In genomic region chr6:116087437-116088027, GRCh38 we compare ENCODE assay signal across 8 cellular contexts. TPM values are rescaled to one million over a fixed set of nuclear protein-coding genes. Genes with fewer than 3 reads are reported as not detected.
DNase-seq lines count a peak whose midpoint lies in the region; ATAC-seq and TF ChIP-seq lines count a peak whose summit lies in the region.

No MANE protein-coding gene starts in this region.

- peak; percentile 6 for TF ChIP-seq CTCF in epithelial cell of proximal tubule (conservative IDR thresholded peaks at IDR 0.05; ENCODE audit: low read depth, low read length)
- TF ChIP-seq CTCF in right atrium auricular region (IDR thresholded peaks at IDR 0.05), result no peak

- DNase-seq in GM04504 (ENCODE audit: low read depth) (peak; percentile 59), epithelial cell of proximal tubule (ENCODE audit: low read depth) (no peak), NK-92 (lab: John Stamatoyannopoulos, UW; ENCODE audit: unreplicated experiment) (no peak), right atrium auricular region (ENCODE audit: low spot score) (no peak), NCI-H345 (lab: John Stamatoyannopoulos, UW) (no peak), ACHN (no peak)

- H3K4me1 ChIP-seq in right atrium auricular region, result no peaks in the 10 kb centered on the region

- H3K4me3 ChIP-seq in epithelial cell of proximal tubule (ENCODE audit: low read depth, low read length) (no peak overlapping the region), right atrium auricular region (no peak overlapping the region)

- no peaks in the 10 kb centered on the region for H3K9me3 ChIP-seq in right atrium auricular region

- H3K36me3 ChIP-seq in right atrium auricular region, result no peaks in the 10 kb centered on the region

- no peaks in the 10 kb centered on the region for H3K27me3 ChIP-seq in right atrium auricular region

- no peak overlapping the region for H3K27ac ChIP-seq in right atrium auricular region

- in situ Hi-C loops in ACHN (cut with HindIII; ENCODE audit: low pct_ligation_motif_present, low pct_unique_long_range_greater_than_20kb, low sequenced_read_pairs), result no loop called here

- ATAC-seq in GM21423 (IDR thresholded peaks at IDR 0.05; ENCODE audit: unreplicated experiment), result peak; percentile 94
- peak; percentile 99 for ATAC-seq in HG03439 (IDR thresholded peaks at IDR 0.05; ENCODE audit: unreplicated experiment)

RNA-seq across cellular contexts. Expression of gene NT5DC1, which starts 13.1 kb away (rescaled TPM):
- 9.3 and 23.5 TPM in 2 replicates for total RNA-seq in epithelial cell of proximal tubule
- 10 to 100 TPM; 11.2 to 22.6 TPM for total RNA-seq in right atrium auricular region

RNA-seq across cellular contexts. Expression of gene FRK, which starts 26.8 kb away (rescaled TPM):
- total RNA-seq in epithelial cell of proximal tubule (2.0 and 8.1 TPM in 2 replicates), right atrium auricular region (1 to 10 TPM; 2.7 to 6.3 TPM)

RNA-seq across cellular contexts. Expression of gene COL10A1, which starts 38.4 kb away (rescaled TPM):
- total RNA-seq in epithelial cell of proximal tubule, result not detected in 2 replicates
- not detected for total RNA-seq in right atrium auricular region
